In the genomic region with DNA sequence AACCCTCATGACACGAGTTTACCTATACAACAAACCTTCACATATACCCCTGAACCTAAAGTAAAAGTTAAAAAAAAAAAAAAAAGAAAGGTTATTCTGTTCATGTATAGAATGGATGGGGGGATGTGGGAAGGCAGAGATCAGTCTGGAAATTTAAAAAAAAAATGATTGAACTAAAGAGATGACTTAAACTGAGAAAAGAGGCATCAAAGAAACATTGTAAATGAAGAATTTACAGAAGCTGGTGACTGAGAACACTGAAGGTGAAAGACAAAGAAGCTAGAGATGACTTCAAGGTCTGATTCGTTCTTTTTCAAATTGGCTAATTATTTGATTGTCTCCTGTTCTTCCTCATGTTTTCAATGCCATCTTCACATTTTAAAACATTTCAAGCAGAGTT, we compare ENCODE assay signal across 3 cellular contexts.
"Had no signal": no experiment of that assay in that cellular context is flagged by ENCODE, and none has a peak within 500 bp of the region (broad histone marks: within the 10 kb centered on the region; RNA-seq: fewer than 3 reads in every experiment).

No MANE protein-coding gene starts in this region.

- DNase-seq: GDM1, GF-D8 had no signal

- ATAC-seq: GM12878 had no signal
